In the genomic region with DNA sequence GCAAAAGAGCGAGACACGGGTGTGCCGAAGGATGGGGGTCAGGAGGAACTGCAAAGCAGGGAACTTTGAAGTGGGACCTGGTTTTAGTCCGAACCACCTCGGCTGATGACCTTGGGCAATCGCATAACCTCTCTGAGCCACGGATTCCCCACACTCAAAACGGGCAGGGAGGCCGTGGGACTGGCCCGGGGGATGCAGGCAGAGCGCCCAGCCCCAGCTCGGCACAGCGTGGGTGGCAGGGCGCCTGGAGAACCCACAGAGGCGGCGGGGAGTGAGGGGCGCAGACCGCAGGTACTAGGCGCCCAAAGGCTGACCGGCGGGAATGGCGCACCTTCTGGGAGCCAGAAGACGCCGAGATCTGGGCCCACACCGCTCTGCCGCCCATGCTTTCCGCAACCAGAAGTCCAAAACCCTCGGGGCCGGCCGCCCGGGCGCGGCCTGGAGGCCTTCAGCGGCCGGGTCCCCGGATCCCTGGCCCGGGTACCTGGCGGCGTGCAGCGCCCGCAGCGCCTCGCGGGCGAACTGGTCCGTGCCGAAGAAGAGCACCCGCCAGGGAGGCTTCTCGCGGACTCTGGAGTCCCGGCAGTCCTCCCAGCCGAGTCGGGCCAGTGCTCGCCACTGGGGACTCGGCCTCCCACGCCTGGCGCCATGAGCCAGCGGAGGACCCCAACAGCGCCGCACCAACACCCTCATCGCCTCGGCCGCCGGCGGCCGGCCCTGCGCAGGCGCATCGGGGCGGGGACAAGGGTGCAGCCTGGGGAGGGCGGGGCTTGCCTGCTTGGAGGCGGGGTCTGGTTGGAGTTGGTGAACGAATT, we compare ENCODE assay signal across 8 cellular contexts. TPM values are rescaled to one million over a fixed set of nuclear protein-coding genes. Genes with fewer than 3 reads are reported as not detected.
DNase-seq lines count a peak whose midpoint lies in the region; TF ChIP-seq lines count a peak whose summit lies in the region.

MTFMT (minus strand) TSS at position 719 of the 815 bp plus-strand sequence; CDS start at position 693, 26 bp downstream.

- H3K9me3 ChIP-seq in HAP-1 (no peaks in the 10 kb centered on the region), right atrium auricular region (no peaks in the 10 kb centered on the region)

- under 1% methylated on average over 73 of the region's 73 CpGs for WGBS in urinary bladder

- H3K27ac ChIP-seq in angular gyrus (ENCODE audit: low read depth, low read length), result peak within 1 kb of the TSS; percentile 51
- peak within 1 kb of the TSS; percentile 81 to 85 for H3K27ac ChIP-seq in right atrium auricular region
- H3K27ac ChIP-seq in urinary bladder (ENCODE audit: low read depth), result peak within 1 kb of the TSS; percentile 54

- DNase-seq in GM04503 (ENCODE audit: low read depth) (peak; percentile 9), HAP-1 (ENCODE audit: low spot score in 2 of 2) (peak; percentile 93 to 100), NCI-H1092 (lab: John Stamatoyannopoulos, UW) (peak; percentile 59), T-helper 2 cell (peak; percentile 71 to 90 (median 89)), right atrium auricular region (ENCODE audit: low spot score) (peak; percentile 89), pulmonary artery endothelial cell (ENCODE audit: low read depth, low spot score) (no peak)

- H3K4me3 ChIP-seq in HAP-1 (peak within 1 kb of the TSS; percentile 82), right atrium auricular region (peak within 1 kb of the TSS; percentile 79 to 99), urinary bladder (ENCODE audit: low read depth, low read length) (peak within 1 kb of the TSS; percentile 91)

- TF ChIP-seq CTCF in right atrium auricular region (IDR thresholded peaks at IDR 0.05), result peak in 1 of 2 donors; percentile 37

- H3K4me1 ChIP-seq in HAP-1 (peaks cover 13% of the 10 kb centered on the region), right atrium auricular region (peaks cover 0 to 14% of the 10 kb centered on the region in 2 donors), urinary bladder (ENCODE audit: insufficient read depth) (no peaks in the 10 kb centered on the region)

- H3K36me3 ChIP-seq in HAP-1 (replicated peaks) (peaks cover 30% of the 10 kb centered on the region), right atrium auricular region (peaks cover 11% of the 10 kb centered on the region), urinary bladder (ENCODE audit: insufficient read depth) (peaks cover 3% of the 10 kb centered on the region)

- in situ Hi-C loops in HAP-1 (cut with MboI; ENCODE audit: low sequenced_read_pairs), result no loop called here

- H3K27me3 ChIP-seq in HAP-1 (ENCODE audit: low read depth), result no peaks in the 10 kb centered on the region
- no peaks in the 10 kb centered on the region for H3K27me3 ChIP-seq in right atrium auricular region

RNA-seq across cellular contexts. Expression of gene MTFMT, which starts in this region (rescaled TPM):
- 10 to 100 TPM; 24.1 to 25.9 TPM for total RNA-seq in right atrium auricular region
- total RNA-seq in pulmonary artery endothelial cell, result 14.6 and 16.1 TPM in 2 replicates
- total RNA-seq in urinary bladder, result 22.4 TPM
- polyA plus RNA-seq in urinary bladder, result 13.1 TPM
